Comparison of ENCODE assay signal across 29 cellular contexts in genomic region chr7:131649879-131650278, GRCh38.
"Had no signal": no experiment of that assay in that cellular context is flagged by ENCODE, and none has a peak within 500 bp of the region (broad histone marks: within the 10 kb centered on the region; RNA-seq: fewer than 3 reads in every experiment).

No MANE protein-coding gene starts in this region.

- DNase-seq: activated CD4-positive, alpha-beta memory T cell treated with anti-CD3 and anti-CD28 coated beads for 36 hours; activated CD4-positive, alpha-beta T cell treated with anti-CD3 and anti-CD28 coated beads, Interleukin-2, amount 10 ng/mL, durations not matched to agents 24 days and 14 days; activated CD4-positive, CD25-positive, alpha-beta regulatory T cell treated with anti-CD3 and anti-CD28 coated beads, Interleukin-2, amount 50 U/mL, for 72 hours; activated CD8-positive, alpha-beta memory T cell treated with anti-CD3 and anti-CD28 coated beads, Interleukin-2, amount 50 U/mL, for 4 hours; activated gamma-delta T cell treated with Interleukin-2 at 50 U/mL for 16 hours; activated naive CD4-positive, alpha-beta T cell treated with anti-CD3 and anti-CD28 coated beads, Interleukin-2, amount 50 U/mL, for 16 hours; activated T-cell treated with anti-CD3 and anti-CD28 coated beads, Interleukin-2, amount 50 U/mL, for 1 hour; amniotic stem cell; brain microvascular endothelial cell; cerebellar nuclear complex; dorsolateral prefrontal cortex; effector memory CD4-positive, alpha-beta T cell; erythroblast; gastrocnemius medialis; hypothalamus; immature natural killer cell; lower lobe of right lung; naive B cell; nucleus accumbens; pancreas; stimulated activated CD4-positive, alpha-beta T cell treated with anti-CD3 and anti-CD28 coated beads, Interleukin-2, amount 100 ng/mL, for 48 hours; stimulated activated naive CD4-positive, alpha-beta T cell treated with Interleukin-2 at 50 U/mL for 16 hours; T-helper 17 cell; T1000; WERI-Rb-1 had no signal

- H3K27ac ChIP-seq: brain microvascular endothelial cell, dorsolateral prefrontal cortex, pancreas, psoas muscle, WERI-Rb-1 had no signal

- H3K9me3 ChIP-seq: gastrocnemius medialis, lower lobe of right lung, pancreas, psoas muscle, tibial nerve had no signal

- ATAC-seq: gastrocnemius medialis, left lobe of liver, pancreas, T-helper 17 cell had no signal

- H3K27me3 ChIP-seq: brain microvascular endothelial cell, dorsolateral prefrontal cortex, gastrocnemius medialis, pancreas, tibial nerve had no signal

- H3K4me3 ChIP-seq: coronary artery, dorsolateral prefrontal cortex, gastrocnemius medialis, lower lobe of right lung, pancreas, psoas muscle, tibial nerve had no signal

- H3K36me3 ChIP-seq: brain microvascular endothelial cell, gastrocnemius medialis, lower lobe of right lung, pancreas, tibial nerve, WERI-Rb-1 had no signal

- H3K4me1 ChIP-seq: gastrocnemius medialis, lower lobe of right lung, pancreas, psoas muscle had no signal
